Comparison of ENCODE assay signal across 1 cellular context in the genomic region with DNA sequence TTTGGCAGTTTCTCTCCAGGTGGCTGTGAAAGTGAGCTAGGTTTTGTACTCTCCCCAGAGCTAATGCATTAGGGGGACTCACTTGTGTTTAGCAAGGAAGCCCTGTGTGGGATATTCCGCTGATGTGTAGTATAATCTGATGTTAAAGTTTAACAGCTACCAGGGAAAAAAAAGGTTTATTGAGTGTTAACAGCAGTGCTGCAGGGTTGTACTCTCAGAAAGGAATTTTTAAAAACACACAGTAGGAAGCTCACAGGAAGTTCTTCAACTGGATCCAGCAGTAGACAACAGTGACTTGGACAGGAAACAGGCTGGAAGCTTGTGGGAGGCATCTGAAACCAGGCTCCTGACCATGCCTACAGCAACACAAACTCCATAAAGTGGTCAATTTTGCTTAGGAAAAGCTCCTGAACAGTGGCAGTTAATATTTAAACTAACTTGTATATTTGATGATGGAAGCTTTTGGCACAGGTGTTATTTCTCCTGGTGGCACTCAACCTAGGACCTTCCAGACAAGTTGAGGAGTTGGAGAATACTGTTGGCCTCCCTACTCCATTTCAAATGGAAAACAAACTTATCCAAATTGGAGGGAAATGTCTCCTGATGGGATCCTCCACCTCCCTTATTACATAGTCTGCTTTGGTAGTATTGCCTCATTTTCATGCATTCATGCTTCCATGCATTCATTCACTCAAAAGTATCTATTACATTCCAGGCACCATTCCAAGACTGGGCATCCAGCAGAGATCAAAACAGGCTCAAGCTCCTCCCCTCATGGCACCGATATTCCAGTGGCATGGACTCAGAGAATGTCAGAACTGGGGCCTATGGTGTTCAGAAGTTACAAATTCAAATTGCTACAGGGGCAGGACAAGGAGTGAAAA.
TF ChIP-seq lines count a peak whose summit lies in the region.

No MANE protein-coding gene starts in this region.

TF ChIP-seq in HCT116, 20 proteins besides CTCF, POLR2A, EP300 and RAD21:
- TF ChIP-seq CBX3 (IDR thresholded peaks at IDR 0.05; ENCODE audit: low read depth) (no peak), EZH2 (IDR thresholded peaks at IDR 0.05) (no peak), TCF7L2 (IDR thresholded peaks at IDR 0.05; ENCODE audit: borderline replicate concordance, extremely low read depth, insufficient read depth, insufficient read length) (peak; percentile 77), EZH2phosphoT487 (IDR thresholded peaks at IDR 0.05; ENCODE audit: borderline replicate concordance) (no peak), FOSL1 (IDR thresholded peaks at IDR 0.05; ENCODE audit: low read depth) (no peak), CEBPB (IDR thresholded peaks at IDR 0.05; ENCODE audit: low read depth) (no peak), JUND (IDR thresholded peaks at IDR 0.05) (no peak), SRF (IDR thresholded peaks at IDR 0.05; ENCODE audit: low read depth) (no peak)
